8 cellular contexts compared by ENCODE assay signal in genomic region chr7:100126931-100127865, GRCh38. TPM values are rescaled to one million over a fixed set of nuclear protein-coding genes. Genes with fewer than 3 reads are reported as not detected.
DNase-seq lines count a peak whose midpoint lies in the region; FAIRE-seq and TF ChIP-seq lines count a peak whose summit lies in the region.

A gene with protein sequence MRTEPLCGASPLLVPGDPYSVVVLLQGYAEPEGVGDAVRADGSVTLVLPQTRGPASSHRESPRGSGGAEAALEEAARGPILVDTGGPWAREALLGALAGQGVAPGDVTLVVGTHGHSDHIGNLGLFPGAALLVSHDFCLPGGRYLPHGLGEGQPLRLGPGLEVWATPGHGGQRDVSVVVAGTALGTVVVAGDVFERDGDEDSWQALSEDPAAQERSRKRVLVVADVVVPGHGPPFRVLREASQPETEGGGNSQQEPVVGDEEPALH (plus strand): TSS chr7:100126967. CDS start chr7:100127396, 429 bp downstream.

- TF ChIP-seq EP300 in neural cell (conservative IDR thresholded peaks at IDR 0.05; ENCODE audit: poor library complexity, severe bottlenecking): peak; percentile 9

- H3K9ac ChIP-seq in MM.1S (ENCODE audit: low read length) (peak within 1 kb of the TSS; percentile 86), neural cell (ENCODE audit: low read length) (peak within 1 kb of the TSS; percentile 92)

- TF ChIP-seq POLR2A in H54 (IDR thresholded peaks at IDR 0.05; ENCODE audit: low read depth, low read length): peak; percentile 72

- no peak for TF ChIP-seq RAD21 in neural cell (conservative IDR thresholded peaks at IDR 0.05)

- H3K27me3 ChIP-seq in MM.1S (replicated peaks; ENCODE audit: insufficient read depth, low read length): no peaks in the 10 kb centered on the region
- H3K27me3 ChIP-seq in neural cell (ENCODE audit: insufficient read depth, low read depth, low read length): no peaks in the 10 kb centered on the region

- H3K27ac Mint-ChIP-seq in stimulated activated naive CD8-positive, alpha-beta T cell treated with anti-CD3 and anti-CD28 coated beads, Interleukin-15, Interleukin-2, amounts not matched to agents 100 ng/mL and 50 ng/mL, for 24 hours: peak within 1 kb of the TSS; percentile 99

- peaks cover 15% of the 10 kb centered on the region for H3K4me1 ChIP-seq in MM.1S (ENCODE audit: low read length)

- H3K36me3 ChIP-seq in MM.1S (replicated peaks; ENCODE audit: insufficient read depth, low read length): no peaks in the 10 kb centered on the region
- H3K36me3 ChIP-seq in neural cell (ENCODE audit: insufficient read depth, low read length): peaks cover 7% of the 10 kb centered on the region

- H3K36me3 Mint-ChIP-seq in stimulated activated naive CD8-positive, alpha-beta T cell treated with anti-CD3 and anti-CD28 coated beads, Interleukin-15, Interleukin-2, amounts not matched to agents 100 ng/mL and 50 ng/mL, for 24 hours (ENCODE audit: low read depth): peaks cover 5% of the 10 kb centered on the region

- H3K9me3 ChIP-seq in MM.1S (replicated peaks; ENCODE audit: insufficient read depth, low read length): no peaks in the 10 kb centered on the region
- H3K9me3 ChIP-seq in neural cell (ENCODE audit: low read length): no peaks in the 10 kb centered on the region

- H3F3A ChIP-seq in MM.1S (ENCODE audit: insufficient read depth, low read length) (peaks cover 20% of the 10 kb centered on the region), neural cell (ENCODE audit: insufficient read depth, low read length, poor library complexity, severe bottlenecking) (peaks cover 3% of the 10 kb centered on the region)

- H3K9me3 Mint-ChIP-seq in stimulated activated naive CD8-positive, alpha-beta T cell treated with anti-CD3 and anti-CD28 coated beads, Interleukin-15, Interleukin-2, amounts not matched to agents 100 ng/mL and 50 ng/mL, for 24 hours: no peaks in the 10 kb centered on the region

- H3K4me3 ChIP-seq in MM.1S (ENCODE audit: low read length) (peak within 1 kb of the TSS; percentile 78), fibroblast of villous mesenchyme (ENCODE audit: low read depth, low read length) (peak within 1 kb of the TSS; percentile 74), neural cell (ENCODE audit: low read length) (peak within 1 kb of the TSS; percentile 87)

- H3K27me3 Mint-ChIP-seq in stimulated activated naive CD8-positive, alpha-beta T cell treated with anti-CD3 and anti-CD28 coated beads, Interleukin-15, Interleukin-2, amounts not matched to agents 100 ng/mL and 50 ng/mL, for 24 hours: no peaks in the 10 kb centered on the region

- H3K4me3 Mint-ChIP-seq in stimulated activated naive CD8-positive, alpha-beta T cell treated with anti-CD3 and anti-CD28 coated beads, Interleukin-15, Interleukin-2, amounts not matched to agents 100 ng/mL and 50 ng/mL, for 24 hours: peak within 1 kb of the TSS; percentile 99

- H3K79me2 ChIP-seq in MM.1S (ENCODE audit: low read length) (peaks cover 7% of the 10 kb centered on the region; the same call in 1 of the 2 replicates), neural cell (replicated peaks; ENCODE audit: insufficient read depth, low read length) (no peaks in the 10 kb centered on the region)

- H3K4me2 ChIP-seq in MM.1S (ENCODE audit: low read depth, low read length): peak within 1 kb of the TSS; percentile 99
- H3K4me2 ChIP-seq in neural cell (ENCODE audit: low read length): peak within 1 kb of the TSS; percentile 80

- TF ChIP-seq CTCF in MM.1S (IDR thresholded peaks at IDR 0.05; ENCODE audit: low read length) (no peak), fibroblast of villous mesenchyme (IDR thresholded peaks at IDR 0.05; ENCODE audit: insufficient read depth, low read depth, low read length) (no peak), neural cell (IDR thresholded peaks at IDR 0.05; ENCODE audit: poor library complexity, severe bottlenecking) (no peak)

- no peak for FAIRE-seq in H54 (lab: Jason Lieb, UNC)

- H4K20me1 ChIP-seq in MM.1S (ENCODE audit: insufficient read depth, low read length): no peaks in the 10 kb centered on the region
- H4K20me1 ChIP-seq in neural cell (ENCODE audit: insufficient read depth): no peaks in the 10 kb centered on the region

- no peaks in the 10 kb centered on the region for H3K9me2 ChIP-seq in MM.1S (replicated peaks; ENCODE audit: insufficient read depth, low read length)
- H3K9me2 ChIP-seq in neural cell (ENCODE audit: insufficient read depth, low read length): no peaks in the 10 kb centered on the region

- H3K27ac ChIP-seq in MM.1S (ENCODE audit: low read length) (peak within 1 kb of the TSS; percentile 95), neural cell (ENCODE audit: low read length) (peak within 1 kb of the TSS; percentile 97)

- peak within 1 kb of the TSS; percentile 90 for H2AFZ ChIP-seq in MM.1S (ENCODE audit: low read length)
- H2AFZ ChIP-seq in neural cell (ENCODE audit: low read depth, low read length): peak within 1 kb of the TSS; percentile 46

- H3K4me1 Mint-ChIP-seq in stimulated activated naive CD8-positive, alpha-beta T cell treated with anti-CD3 and anti-CD28 coated beads, Interleukin-15, Interleukin-2, amounts not matched to agents 100 ng/mL and 50 ng/mL, for 24 hours (ENCODE audit: low read depth): peaks cover 40% of the 10 kb centered on the region

- DNase-seq in Daoy (ENCODE audit: low read depth) (peak; percentile 97), H54 (ENCODE audit: insufficient read length, low spot score) (peak; percentile 78), MM.1S (peak; percentile 89), SHP77 (lab: John Stamatoyannopoulos, UW) (peak; percentile 71 to 81), activated gamma-delta T cell (lab: John Stamatoyannopoulos, UW) (peak; percentile 68), fibroblast of villous mesenchyme (ENCODE audit: low read depth) (peak; percentile 94)

TF ChIP-seq in neural cell, 6 proteins besides CTCF, POLR2A, EP300 and RAD21:
- peak; percentile 60 for TF ChIP-seq MXI1 (conservative IDR thresholded peaks at IDR 0.05; ENCODE audit: poor library complexity, severe bottlenecking)
- peak; percentile 81 for TF ChIP-seq REST (IDR thresholded peaks at IDR 0.05; ENCODE audit: borderline replicate concordance)
- TF ChIP-seq EZH2 (IDR thresholded peaks at IDR 0.05; ENCODE audit: borderline replicate concordance, insufficient read depth, low read length, poor library complexity, severe bottlenecking): no peak
- peak; percentile 41 for TF ChIP-seq SMC3 (conservative IDR thresholded peaks at IDR 0.05; ENCODE audit: poor library complexity)
- TF ChIP-seq TAF1 (IDR thresholded peaks at IDR 0.05; ENCODE audit: low read depth): peak; percentile 92
- peak; percentile 79 for TF ChIP-seq POLR2AphosphoS5 (IDR thresholded peaks at IDR 0.05)

RNA-seq across cellular contexts. Expression of the gene that starts here (rescaled TPM):
- total RNA-seq in Daoy (2014; rRNA removed; shearing (Covaris generic)): 6.3 and 8.1 TPM in 2 replicates
- 1.7 and 4.2 TPM in 2 replicates for total RNA-seq in fibroblast of villous mesenchyme
- 6.4 and 10.1 TPM in 2 replicates for polyA plus RNA-seq in neural cell
- polyA minus RNA-seq in neural cell: 9.0 and 10.2 TPM in 2 replicates

Comparison
In these comparisons a context has a peak if more than half of its experiments do, and no peak if none do; other contexts are left out.
1. Peak in every context shown above with its lines: DNase-seq, H3K4me3 ChIP-seq and H3K27ac ChIP-seq.